In the genomic region with DNA sequence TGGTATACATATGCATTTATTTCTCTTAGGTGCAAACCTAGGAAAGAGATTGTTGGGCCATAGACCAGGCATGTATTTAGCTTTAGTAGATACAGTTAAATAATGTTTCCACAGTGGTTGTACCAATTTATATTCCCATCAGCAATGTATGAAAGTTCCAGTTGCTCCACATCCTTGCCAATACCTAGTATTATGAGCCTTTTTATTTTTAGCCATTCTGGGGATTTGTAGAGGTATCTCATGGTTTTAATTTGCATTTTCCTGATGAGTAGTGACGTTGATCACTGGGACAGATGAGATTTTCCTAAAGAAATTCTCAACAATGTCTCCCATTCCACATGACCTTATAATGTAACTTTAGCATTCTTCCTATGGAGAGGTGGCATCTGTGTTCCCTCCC, we compare ENCODE assay signal across 33 cellular contexts.
"Had no signal": no experiment of that assay in that cellular context is flagged by ENCODE, and none has a peak within 500 bp of the region (broad histone marks: within the 10 kb centered on the region; RNA-seq: fewer than 3 reads in every experiment).

No MANE protein-coding gene starts in this region.

- H3K4me3 ChIP-seq: MG63 had no signal

- DNase-seq: Kasumi-1, MG63, MM.1S, MV-4-11, NCI-H1048, NCI-H1092, NCI-H1092 treated with DMSO at 0.1 percent for 48 hours, NCI-H1105, NCI-H1105 treated with DMSO at 0.1 percent for 48 hours, NCI-H1417, NCI-H1417 treated with DMSO at 0.1 percent for 48 hours, NCI-H1436, NCI-H1436 treated with DMSO at 0.1 percent for 48 hours, NCI-H146, NCI-H1694, NCI-H1694 treated with DMSO at 0.1 percent for 48 hours, NCI-H187, NCI-H187 treated with DMSO at 0.1 percent for 48 hours, NCI-H1930, NCI-H2029, NCI-H2029 treated with DMSO at 0.1 percent for 48 hours, NCI-H2081, NCI-H2081 treated with DMSO at 0.1 percent for 48 hours, NCI-H2107, NCI-H2171, NCI-H2171 treated with DMSO at 0.1 percent for 48 hours, NCI-H2227 treated with DMSO at 0.1 percent for 48 hours, NCI-H226, NCI-H345, NCI-H446, NCI-H446 treated with DMSO at 0.1 percent for 48 hours, NCI-H510A, NCI-H510A treated with DMSO at 0.1 percent for 48 hours had no signal

- H3K36me3 ChIP-seq: MG63 had no signal

- H3K9me3 ChIP-seq: MG63 had no signal
